In genomic region chr19:56294557-56294956, GRCh38 we compare ENCODE assay signal across 16 cellular contexts. TPM values are rescaled to one million over a fixed set of nuclear protein-coding genes. Genes with fewer than 3 reads are reported as not detected.
DNase-seq lines count a peak whose midpoint lies in the region; ATAC-seq and TF ChIP-seq lines count a peak whose summit lies in the region.
"Had no signal": no experiment of that assay in that cellular context is flagged by ENCODE, and none has a peak within 500 bp of the region (broad histone marks: within the 10 kb centered on the region; RNA-seq: fewer than 3 reads in every experiment).

No MANE protein-coding gene starts in this region.

- no peak overlapping the region for H3K4ac ChIP-seq in neuronal stem cell (ENCODE audit: low read length)

- BruUV-seq in mammary epithelial cell (replicated peaks; lab: Mats Ljungman, UMichigan): no TSS peak

- H2BK15ac ChIP-seq in neuronal stem cell (ENCODE audit: low read length): no peak overlapping the region

- 3% methylated on average over 4 of the region's 4 CpGs for WGBS in mammary epithelial cell (ENCODE audit: low coverage, missing lambda C conversion rate)
- WGBS in neuronal stem cell (ENCODE audit: extremely low coverage in 2 of 2, insufficient read length in 2 of 2, insufficient replicate concordance in 1 of 2), 2 donors: no CpG with 5 or more reads among the region's 4 CpGs

- no peak for ATAC-seq in HG03025 (IDR thresholded peaks at IDR 0.05; ENCODE audit: low FRiP score, unreplicated experiment)
- no peak for ATAC-seq in HG02642 (IDR thresholded peaks at IDR 0.05; ENCODE audit: poor library complexity, unreplicated experiment)
- ATAC-seq: left cardiac atrium had no signal

- H2BK12ac ChIP-seq in neuronal stem cell (ENCODE audit: low read length): no peak overlapping the region

- no peak overlapping the region for H4K91ac ChIP-seq in neuronal stem cell (ENCODE audit: low read depth, low read length, poor library complexity)

- no peak overlapping the region for H2AK5ac ChIP-seq in neuronal stem cell (ENCODE audit: low read depth, low read length)

- H3K27me3 ChIP-seq in mammary epithelial cell (ENCODE audit: insufficient read depth, low read length) (no peaks in the 10 kb centered on the region), neuronal stem cell (ENCODE audit: control insufficient read depth in 3 of 3, insufficient read depth in 3 of 3, low read depth in 1 of 3, low read length in 3 of 3) (no peaks in the 10 kb centered on the region)

- H3K23ac ChIP-seq in neuronal stem cell (ENCODE audit: low read depth, low read length, poor library complexity): no peak overlapping the region

- H4K8ac ChIP-seq in neuronal stem cell (ENCODE audit: low read depth, low read length): no peak overlapping the region

- H2BK120ac ChIP-seq in neuronal stem cell (ENCODE audit: low read depth, low read length): no peak overlapping the region

- H3K4me3 ChIP-seq in mammary epithelial cell (replicated peaks in 1 of 3; ENCODE audit: insufficient read depth in 1 of 3, low read depth in 2 of 3, low read length in 3 of 3): peak overlapping the region in 1 of 3 experiments; percentile 21
- H3K4me3 ChIP-seq in neuronal stem cell (ENCODE audit: low read length in 2 of 2): no peak overlapping the region
- H3K4me3 ChIP-seq: HAP-1 had no signal

- H2AFZ ChIP-seq in mammary epithelial cell (ENCODE audit: low read depth, low read length) (peak overlapping the region; percentile 59), neuronal stem cell (ENCODE audit: low read length) (no peak overlapping the region)

- peak; percentile 27 for DNase-seq in HT1080 (ENCODE audit: low read depth)
- DNase-seq in NCI-H2196 treated with DMSO at 0.1 percent for 48 hours (lab: John Stamatoyannopoulos, UW; ENCODE audit: unreplicated experiment): peak; percentile 11
- DNase-seq in mammary epithelial cell: peak; percentile 94
- no peak for DNase-seq in neuronal stem cell (ENCODE audit: low spot score)
- no peak for DNase-seq in activated gamma-delta T cell treated with Interleukin-2 at 50 U/mL for 16 hours
- DNase-seq in DMS53 treated with DMSO at 0.1 percent for 48 hours (lab: John Stamatoyannopoulos, UW; ENCODE audit: unreplicated experiment): no peak
- DNase-seq: activated CD4-positive, alpha-beta T cell treated with anti-CD3 and anti-CD28 coated beads, Interleukin-2, amount 10 ng/mL, durations not matched to agents 24 days and 14 days; activated gamma-delta T cell; CD4-positive, alpha-beta T cell; KBM-7; left cardiac atrium; NCI-H526 treated with DMSO at 0.1 percent for 48 hours had no signal

- intact Hi-C loops in mammary epithelial cell (cut with micrococcal nuclease): loop anchor here (2.0 kb wide), 1 partner anchor 78 kb away; no protein-coding TSS in a partner anchor

- H3K79me2 ChIP-seq in mammary epithelial cell (ENCODE audit: insufficient read depth, low read length): no peaks in the 10 kb centered on the region

- in situ Hi-C loops in mammary epithelial cell (cut with MboI; ENCODE audit: low sequenced_read_pairs in 2 of 2): no loop called here

- H4K20me1 ChIP-seq in mammary epithelial cell (ENCODE audit: insufficient read depth, low read length): no peaks in the 10 kb centered on the region

- peak overlapping the region; percentile 75 for H3K4me2 ChIP-seq in mammary epithelial cell (ENCODE audit: insufficient read depth, low read depth, low read length)
- no peak overlapping the region for H3K4me2 ChIP-seq in neuronal stem cell (ENCODE audit: insufficient read depth, low read length, poor library complexity, severe bottlenecking)

- no peak overlapping the region for H3K18ac ChIP-seq in neuronal stem cell (ENCODE audit: low read length)

- H3K36me3 ChIP-seq in mammary epithelial cell (ENCODE audit: insufficient read depth, low read length) (no peaks in the 10 kb centered on the region), neuronal stem cell (replicated peaks in 1 of 2; ENCODE audit: control insufficient read depth in 2 of 2, insufficient read depth in 2 of 2, low read length in 2 of 2) (peaks cover 2 to 12% of the 10 kb centered on the region in 2 donors)
- H3K36me3 ChIP-seq: HAP-1 had no signal

- H3K9ac ChIP-seq in mammary epithelial cell (ENCODE audit: insufficient read depth, low read length) (no peak overlapping the region), neuronal stem cell (ENCODE audit: low read depth, low read length, poor library complexity) (no peak overlapping the region)

- dilution Hi-C loops in mammary epithelial cell (cut with HindIII; ENCODE audit: low sequenced_read_pairs): no loop called here

- H3K9me3 ChIP-seq in mammary epithelial cell (replicated peaks; ENCODE audit: insufficient read depth, low read length): no peaks in the 10 kb centered on the region
- H3K9me3 ChIP-seq in neuronal stem cell (replicated peaks in 1 of 2; ENCODE audit: control insufficient read depth in 2 of 2, insufficient read depth in 1 of 2, low read depth in 1 of 2, low read length in 2 of 2): peaks cover 2 to 7% of the 10 kb centered on the region in 2 donors
- H3K9me3 ChIP-seq: HAP-1 had no signal

- TF ChIP-seq CTCF in mammary epithelial cell (conservative IDR thresholded peaks at IDR 0.05 in 1 of 2, IDR thresholded peaks at IDR 0.05 in 1 of 2; ENCODE audit: extremely low read depth in 1 of 2, insufficient read depth in 1 of 2, low read depth in 1 of 2, low read length in 2 of 2): no peak

- H3K4me1 ChIP-seq in mammary epithelial cell (ENCODE audit: insufficient read depth, low read length): peaks cover 29% of the 10 kb centered on the region
- peaks cover 1 to 10% of the 10 kb centered on the region in 2 donors for H3K4me1 ChIP-seq in neuronal stem cell (ENCODE audit: control insufficient read depth in 2 of 2, insufficient read depth in 1 of 2, low read depth in 1 of 2, low read length in 2 of 2)
- H3K4me1 ChIP-seq: HAP-1 had no signal

- H3K14ac ChIP-seq in neuronal stem cell (ENCODE audit: low read length): no peak overlapping the region

- H3K79me1 ChIP-seq in neuronal stem cell (ENCODE audit: low read depth, low read length): no peaks in the 10 kb centered on the region

- CTCF ChIA-PET in mammary epithelial cell (lab: Charles Lee; ENCODE audit: low non-redundant PET): interaction anchor here (0.7 kb wide), 1 partner anchor 215 kb away, joined by 6 read pairs; no protein-coding TSS in a partner anchor

- no peak overlapping the region for H2BK5ac ChIP-seq in neuronal stem cell (ENCODE audit: low read length)

- H3K27ac ChIP-seq in mammary epithelial cell (ENCODE audit: insufficient read depth, low read depth, low read length) (peak overlapping the region; percentile 82), neuronal stem cell (replicated peaks; ENCODE audit: low read length) (peak overlapping the region; percentile 54)

RNA-seq across cellular contexts. Expression of gene ZSCAN5A, which starts 20.1 kb away (rescaled TPM):
- 17.5 and 18.9 TPM in 2 replicates for total RNA-seq in HT1080 (2014; rRNA removed; shearing (Covaris generic))
- polyA plus RNA-seq in HT1080 (2015; cell fraction: cytosol; rRNA removed): 5.9 and 8.3 TPM in 2 replicates
- polyA plus RNA-seq in HT1080 (2015; cell fraction: nucleus; rRNA removed): 6.0 and 9.4 TPM in 2 replicates
- total RNA-seq in mammary epithelial cell: 1 to 10 TPM; 5.5 to 7.4 TPM
- polyA plus RNA-seq in mammary epithelial cell: 7.9 TPM
- polyA minus RNA-seq in mammary epithelial cell: 31.9 TPM
- 7.7 TPM for polyA plus RNA-seq in neuronal stem cell (2013, experiment 1 of 2)
- 7.5 TPM for polyA plus RNA-seq in neuronal stem cell (2013, experiment 2 of 2)

RNA-seq across cellular contexts. Expression of gene EDDM13, which starts 22.0 kb away (rescaled TPM):
- 0.98 TPM in 1 of 2 replicates, not detected in the other for total RNA-seq in HT1080 (2014; rRNA removed; shearing (Covaris generic))
- polyA plus RNA-seq in HT1080 (2015; cell fraction: cytosol; rRNA removed): not detected in 2 replicates
- not detected in 2 replicates for polyA plus RNA-seq in HT1080 (2015; cell fraction: nucleus; rRNA removed)
- 1 to 10 TPM in 1 of 2 donors, under 1 TPM in 1; 0.83 to 6.6 TPM for total RNA-seq in mammary epithelial cell
- polyA plus RNA-seq in mammary epithelial cell: 3.8 TPM
- polyA minus RNA-seq in mammary epithelial cell: not detected
- not detected for polyA plus RNA-seq in neuronal stem cell (2013, experiment 1 of 2)
- polyA plus RNA-seq in neuronal stem cell (2013, experiment 2 of 2): not detected
- total RNA-seq: CD4-positive, alpha-beta T cell; frontal cortex; left cardiac atrium had no signal

Comparison
In these comparisons a context has a peak if more than half of its experiments do, and no peak if none do; other contexts are left out.
1. DNase-seq: peak in HT1080 (single experiment), NCI-H2196 treated with DMSO at 0.1 percent for 48 hours (single experiment) and mammary epithelial cell (single experiment); none in neuronal stem cell (single experiment), activated gamma-delta T cell treated with Interleukin-2 at 50 U/mL for 16 hours (single experiment) and DMS53 treated with DMSO at 0.1 percent for 48 hours (single experiment).